Comparison of ENCODE assay signal across 16 cellular contexts in the genomic region with DNA sequence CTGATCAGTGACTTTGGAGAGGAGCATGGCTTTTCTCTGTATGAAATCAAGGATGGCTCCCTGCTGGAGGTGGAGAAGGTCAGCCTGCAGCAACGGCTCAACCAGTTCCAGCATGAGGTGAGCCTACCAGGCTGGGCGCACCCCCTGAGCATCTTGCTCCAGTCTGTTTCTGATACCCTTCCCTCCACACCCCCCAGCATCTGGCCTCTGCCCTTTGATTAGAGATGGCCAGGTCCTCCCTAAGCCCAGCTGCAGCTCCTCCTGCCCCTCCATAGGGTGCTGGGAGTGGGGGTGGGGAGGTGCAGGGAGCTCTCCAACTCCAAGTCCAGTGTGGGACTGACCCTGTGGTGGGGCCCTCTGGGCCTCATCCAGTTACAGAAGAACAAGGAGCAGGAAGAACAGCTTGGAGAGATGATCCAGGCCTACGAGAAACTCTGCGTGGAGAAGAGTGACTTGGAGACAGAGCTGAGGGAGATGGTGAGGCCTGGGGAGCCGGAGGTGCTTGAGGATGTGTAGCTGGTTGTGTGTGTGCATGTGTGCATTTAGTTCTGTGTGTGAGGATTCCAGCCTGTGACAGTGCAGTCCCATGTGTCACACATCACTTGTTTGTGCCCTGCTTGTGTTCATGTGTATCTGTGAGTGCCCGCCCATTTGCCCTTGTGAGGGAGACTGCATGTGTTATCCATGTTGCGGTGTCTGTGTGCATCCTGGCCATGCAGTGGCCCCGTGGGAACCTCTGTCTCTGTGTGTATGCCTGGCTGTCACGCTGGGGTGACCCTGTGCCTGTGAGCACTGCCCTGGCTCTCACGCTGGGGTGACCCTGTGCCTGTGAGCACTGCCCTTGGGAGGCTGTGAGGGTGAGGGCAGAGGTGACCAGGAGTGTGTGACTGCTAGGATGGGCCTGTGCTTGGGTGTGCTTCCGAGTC. TPM values are rescaled to one million over a fixed set of nuclear protein-coding genes. Genes with fewer than 3 reads are reported as not detected.
DNase-seq lines count a peak whose midpoint lies in the region; ATAC-seq and TF ChIP-seq lines count a peak whose summit lies in the region.
"Had no signal": no experiment of that assay in that cellular context is flagged by ENCODE, and none has a peak within 500 bp of the region (broad histone marks: within the 10 kb centered on the region; RNA-seq: fewer than 3 reads in every experiment).

No MANE protein-coding gene starts in this region.

- peak overlapping the region in 9 of 10 donors; percentile 92 to 100 (median 99) for H3K4me3 ChIP-seq in heart right ventricle
- no peak overlapping the region for H3K4me3 ChIP-seq in right cardiac atrium (ENCODE audit: low read length)
- no peak overlapping the region for H3K4me3 ChIP-seq in lower lobe of right lung
- H3K4me3 ChIP-seq: colonic mucosa had no signal

- 73 to 77% methylated on average over 11 of the region's 11 CpGs for WGBS in heart right ventricle, 2 donors
- WGBS in right cardiac atrium, result 69% methylated on average over 11 of the region's 11 CpGs

- 0 out of 2 replicates have a peak overlapping the region, but pooled peaks have one; percentile 6 for H3K4me3 Mint-ChIP-seq in WTC11
- H3K4me3 Mint-ChIP-seq in memory B cell, result no peak overlapping the region
- H3K4me3 Mint-ChIP-seq in type B pancreatic cell, result peak overlapping the region; percentile 60

- TF ChIP-seq CTCF in heart right ventricle (IDR thresholded peaks at IDR 0.05) (no peak), WTC11 (IDR thresholded peaks at IDR 0.05) (no peak), type B pancreatic cell (conservative IDR thresholded peaks at IDR 0.05) (no peak), lower lobe of right lung (IDR thresholded peaks at IDR 0.05) (no peak), GM13977 (IDR thresholded peaks at IDR 0.05; ENCODE audit: extremely low read depth, insufficient read depth, missing control alignments) (no peak)

- H3K9me3 ChIP-seq in heart right ventricle (no peaks in the 10 kb centered on the region), right cardiac atrium (ENCODE audit: control insufficient read depth, low read length) (no peaks in the 10 kb centered on the region), lower lobe of right lung (no peaks in the 10 kb centered on the region)
- H3K9me3 ChIP-seq: adrenal gland, colonic mucosa had no signal

- in situ Hi-C loops in GM13977 (cut with MboI; ENCODE audit: low pct_unique_long_range_greater_than_20kb, low sequenced_read_pairs, unreplicated experiment), result no loop called here

- no peak for ATAC-seq in heart right ventricle
- ATAC-seq in right cardiac atrium, result no peak
- no peak for ATAC-seq in WTC11
- no peak for ATAC-seq in memory B cell (ENCODE audit: low read depth)
- ATAC-seq in lower lobe of right lung, result no peak

- H3K4me1 ChIP-seq in heart right ventricle (peaks cover 0 to 47% (median 37%) of the 10 kb centered on the region in 9 donors), right cardiac atrium (ENCODE audit: control insufficient read depth, insufficient read depth, low read length) (peaks cover 5% of the 10 kb centered on the region), lower lobe of right lung (peaks cover 30% of the 10 kb centered on the region)

- POLR2A ChIA-PET in WTC11 (lab: Charles Lee), result no interaction called here

- no peaks in the 10 kb centered on the region for H3K36me3 Mint-ChIP-seq in WTC11
- H3K36me3 Mint-ChIP-seq in memory B cell, result no peaks in the 10 kb centered on the region
- H3K36me3 Mint-ChIP-seq in type B pancreatic cell, result no peaks in the 10 kb centered on the region

- H3K4me1 Mint-ChIP-seq in WTC11, result peaks cover 30% of the 10 kb centered on the region
- peaks cover 29% of the 10 kb centered on the region for H3K4me1 Mint-ChIP-seq in memory B cell
- peaks cover 17% of the 10 kb centered on the region for H3K4me1 Mint-ChIP-seq in type B pancreatic cell (ENCODE audit: unreplicated experiment)

- H3K36me3 ChIP-seq in heart right ventricle (peaks cover 0 to 54% (median 9%) of the 10 kb centered on the region in 9 donors), lower lobe of right lung (peaks cover 19% of the 10 kb centered on the region)
- H3K36me3 ChIP-seq: colonic mucosa had no signal

- peak overlapping the region in 6 of 10 donors; percentile 94 to 99 (median 96) for H3K27ac ChIP-seq in heart right ventricle
- H3K27ac ChIP-seq in right cardiac atrium (ENCODE audit: low read length), result no peak overlapping the region
- no peak overlapping the region for H3K27ac ChIP-seq in lower lobe of right lung
- H3K27ac ChIP-seq: colonic mucosa had no signal

- H3K27me3 Mint-ChIP-seq in WTC11 (ENCODE audit: low read depth) (no peaks in the 10 kb centered on the region), memory B cell (no peaks in the 10 kb centered on the region), type B pancreatic cell (no peaks in the 10 kb centered on the region)

- H3K27ac Mint-ChIP-seq in WTC11, result no peak overlapping the region
- H3K27ac Mint-ChIP-seq in memory B cell, result peak overlapping the region; percentile 56
- H3K27ac Mint-ChIP-seq in type B pancreatic cell, result peak overlapping the region; percentile 29

- CTCF ChIA-PET in WTC11 (lab: Charles Lee), result interaction anchor here (1.8 to 5.2 kb wide), 4 partner anchors 9 to 46 kb away, joined by 10 to 37 read pairs (median 20); no protein-coding TSS in a partner anchor

- no peaks in the 10 kb centered on the region for H3K27me3 ChIP-seq in heart right ventricle
- no peaks in the 10 kb centered on the region for H3K27me3 ChIP-seq in right cardiac atrium (ENCODE audit: control insufficient read depth, insufficient read depth)
- H3K27me3 ChIP-seq in lower lobe of right lung (ENCODE audit: low read depth), result no peaks in the 10 kb centered on the region
- H3K27me3 ChIP-seq: adrenal gland, colonic mucosa had no signal

- DNase-seq in heart right ventricle (no peak), right cardiac atrium (no peak), WTC11 (ENCODE audit: low spot score) (no peak), memory B cell (ENCODE audit: low spot score in 2 of 2) (no peak), type B pancreatic cell (ENCODE audit: extremely low spot score, unreplicated experiment) (no peak), NCI-H1436 treated with DMSO at 0.1 percent for 48 hours (lab: John Stamatoyannopoulos, UW) (no peak), lower lobe of right lung (no peak), GM13977 (ENCODE audit: low spot score) (no peak)
- DNase-seq: colonic mucosa, EL, HCEC 1CT, mesendoderm, NCI-H226 had no signal

- H3K9me3 Mint-ChIP-seq in WTC11 (no peaks in the 10 kb centered on the region), memory B cell (no peaks in the 10 kb centered on the region), type B pancreatic cell (no peaks in the 10 kb centered on the region)

- intact Hi-C loops in heart right ventricle (cut with DNase I), result loop anchor here in 4 of 10 donors (5.0 to 10.0 kb wide), 3 partner anchors 88 to 108 kb away; no protein-coding TSS in a partner anchor
- intact Hi-C loops in right cardiac atrium (cut with DNase I), result no loop called here
- intact Hi-C loops in lower lobe of right lung (cut with DNase I), result no loop called here

TF ChIP-seq in WTC11, 78 proteins besides CTCF, POLR2A, EP300 and RAD21 (continues in another document):
- TF ChIP-seq ZNF396 (CRISPR knock-in tag; IDR thresholded peaks at IDR 0.05; ENCODE audit: borderline replicate concordance), result no peak
- no peak for TF ChIP-seq KAT7 (CRISPR knock-in tag; IDR thresholded peaks at IDR 0.05; ENCODE audit: borderline replicate concordance)
- TF ChIP-seq, protein P1, sequence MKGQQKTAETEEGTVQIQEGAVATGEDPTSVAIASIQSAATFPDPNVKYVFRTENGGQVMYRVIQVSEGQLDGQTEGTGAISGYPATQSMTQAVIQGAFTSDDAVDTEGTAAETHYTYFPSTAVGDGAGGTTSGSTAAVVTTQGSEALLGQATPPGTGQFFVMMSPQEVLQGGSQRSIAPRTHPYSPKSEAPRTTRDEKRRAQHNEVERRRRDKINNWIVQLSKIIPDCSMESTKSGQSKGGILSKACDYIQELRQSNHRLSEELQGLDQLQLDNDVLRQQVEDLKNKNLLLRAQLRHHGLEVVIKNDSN (CRISPR knock-in tag; IDR thresholded peaks at IDR 0.05), result no peak
- TF ChIP-seq, protein P2, sequence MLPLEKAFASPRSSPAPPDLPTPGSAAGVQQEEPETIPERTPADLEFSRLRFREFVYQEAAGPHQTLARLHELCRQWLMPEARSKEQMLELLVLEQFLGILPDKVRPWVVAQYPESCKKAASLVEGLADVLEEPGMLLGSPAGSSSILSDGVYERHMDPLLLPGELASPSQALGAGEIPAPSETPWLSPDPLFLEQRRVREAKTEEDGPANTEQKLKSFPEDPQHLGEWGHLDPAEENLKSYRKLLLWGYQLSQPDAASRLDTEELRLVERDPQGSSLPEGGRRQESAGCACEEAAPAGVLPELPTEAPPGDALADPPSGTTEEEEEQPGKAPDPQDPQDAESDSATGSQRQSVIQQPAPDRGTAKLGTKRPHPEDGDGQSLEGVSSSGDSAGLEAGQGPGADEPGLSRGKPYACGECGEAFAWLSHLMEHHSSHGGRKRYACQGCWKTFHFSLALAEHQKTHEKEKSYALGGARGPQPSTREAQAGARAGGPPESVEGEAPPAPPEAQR (CRISPR knock-in tag; IDR thresholded peaks at IDR 0.05), result no peak

RNA-seq across cellular contexts. Expression of gene TBKBP1, which starts 3.0 kb away (rescaled TPM):
- total RNA-seq in heart right ventricle (10 to 100 TPM in 9 of 10 donors, 1 to 10 TPM in 1; 8.4 to 19.9 (median 12.6) TPM), right cardiac atrium (10 to 100 TPM; 17.5 to 25.2 (median 21.0) TPM), WTC11 (2021) (14.7 to 17.4 TPM (median 15.8 TPM) in 3 replicates), type B pancreatic cell (ENCODE audit: low replicate concordance) (10.5 and 19.7 TPM in 2 replicates), lower lobe of right lung (8.3 TPM)
- polyA plus RNA-seq in heart right ventricle (10 to 100 TPM in 1 of 2 donors, 1 to 10 TPM in 1; 9.9 to 27.9 TPM), right cardiac atrium (27.0 TPM)

RNA-seq across cellular contexts. Expression of gene TBX21, which starts 36.1 kb away (rescaled TPM):
- total RNA-seq in heart right ventricle, result 1 to 10 TPM in 1 of 10 donors, under 1 TPM in 5, not detected in 4; 0.11 to 2.0 (median 0.29) TPM
- under 1 TPM; 0.07 to 0.15 TPM for polyA plus RNA-seq in heart right ventricle
- under 1 TPM in 3 of 4 donors, not detected in 1; 0.14 to 0.60 (median 0.38) TPM for total RNA-seq in right cardiac atrium
- polyA plus RNA-seq in right cardiac atrium, result 0.14 TPM
- total RNA-seq in WTC11 (2021), result 0.15 to 0.18 TPM in 2 of 3 replicates, not detected in the other
- total RNA-seq in type B pancreatic cell (ENCODE audit: low replicate concordance), result not detected in 2 replicates
- total RNA-seq in lower lobe of right lung, result 3.6 TPM
- total RNA-seq: pulmonary artery endothelial cell had no signal
- polyA plus RNA-seq: BJ had no signal

RNA-seq across cellular contexts. Expression of gene KPNB1, which starts 47.3 kb away (rescaled TPM):
- total RNA-seq in heart right ventricle, result 100 to 1,000 TPM; 167 to 236 (median 190) TPM
- 10 to 100 TPM; 30.6 to 66.4 TPM for polyA plus RNA-seq in heart right ventricle
- 100 to 1,000 TPM; 134 to 175 (median 167) TPM for total RNA-seq in right cardiac atrium
- polyA plus RNA-seq in right cardiac atrium, result 50.0 TPM
- total RNA-seq in WTC11 (2021), result 437 to 506 TPM (median 452 TPM) in 3 replicates
- total RNA-seq in type B pancreatic cell (ENCODE audit: low replicate concordance), result 300 and 372 TPM in 2 replicates
- total RNA-seq in lower lobe of right lung, result 210 TPM

Comparison
In these comparisons a context has a peak if more than half of its experiments do, and no peak if none do; other contexts are left out.
1. H3K27ac ChIP-seq: peak in heart right ventricle (6 of 10); none in right cardiac atrium (single experiment) and lower lobe of right lung (single experiment).
2. H3K4me3 ChIP-seq: peak in heart right ventricle (9 of 10); none in right cardiac atrium (single experiment) and lower lobe of right lung (single experiment).